2 cellular contexts compared by ENCODE assay signal in genomic region chr2:3741867-3742602, GRCh38.
TF ChIP-seq lines count a peak whose summit lies in the region.

No MANE protein-coding gene starts in this region.

TF ChIP-seq in GM23338, 12 proteins besides CTCF, POLR2A, EP300 and RAD21 (continued from another document):
- TF ChIP-seq EZH2 (IDR thresholded peaks at IDR 0.05; ENCODE audit: low read depth, unreplicated experiment), result no peak
- TF ChIP-seq NANOG (IDR thresholded peaks at IDR 0.05; ENCODE audit: borderline replicate concordance), result no peak
- TF ChIP-seq ZNF331 (CRISPR knock-in tag; IDR thresholded peaks at IDR 0.05; ENCODE audit: low read depth), result no peak
- no peak for TF ChIP-seq EZH2phosphoT487 (IDR thresholded peaks at IDR 0.05; ENCODE audit: unreplicated experiment)
- no peak for TF ChIP-seq REST (IDR thresholded peaks at IDR 0.05; ENCODE audit: unreplicated experiment)
- no peak for TF ChIP-seq CREB1 (CRISPR knock-in tag; IDR thresholded peaks at IDR 0.05; ENCODE audit: low read depth)
- no peak for TF ChIP-seq ETS1 (IDR thresholded peaks at IDR 0.05)
- no peak for TF ChIP-seq ZNF462 (CRISPR knock-in tag; IDR thresholded peaks at IDR 0.05)

TF ChIP-seq in K562, 482 proteins besides CTCF, POLR2A, EP300 and RAD21 (continued from another document):
- TF ChIP-seq CREB3L1 (IDR thresholded peaks at IDR 0.05; ENCODE audit: borderline replicate concordance, low read depth) (no peak), ZNF695 (CRISPR knock-in tag; IDR thresholded peaks at IDR 0.05) (no peak), ILK (tag; IDR thresholded peaks at IDR 0.05; ENCODE audit: borderline replicate concordance, low read depth) (no peak), CTCFL (IDR thresholded peaks at IDR 0.05; ENCODE audit: borderline replicate concordance, insufficient read depth, low read depth, low read length, poor library complexity, severe bottlenecking) (peak; percentile 26)
TF ChIP-seq in K562: peak in this region for 1.
